ENCODE assay signal across 16 cellular contexts in genomic region chr20:14878676-14879019, GRCh38.
DNase-seq lines count a peak whose midpoint lies in the region; ATAC-seq and TF ChIP-seq lines count a peak whose summit lies in the region.
"Had no signal": no experiment of that assay in that cellular context is flagged by ENCODE, and none has a peak within 500 bp of the region (broad histone marks: within the 10 kb centered on the region; RNA-seq: fewer than 3 reads in every experiment).

No MANE protein-coding gene starts in this region.

- no peak overlapping the region for H3K4me3 ChIP-seq in RWPE2 (ENCODE audit: severe bottlenecking)
- H3K4me3 ChIP-seq in mesendoderm (ENCODE audit: low read length), result no peak overlapping the region

- H2AK5ac ChIP-seq in mesendoderm (ENCODE audit: low read length), result no peak overlapping the region

- DNase-seq in DMS153 treated with DMSO at 0.1 percent for 48 hours (lab: John Stamatoyannopoulos, UW; ENCODE audit: unreplicated experiment), result peak; percentile 45
- DNase-seq in DMS153 (lab: John Stamatoyannopoulos, UW), result no peak
- DNase-seq in NCI-H2029 treated with DMSO at 0.1 percent for 48 hours (lab: John Stamatoyannopoulos, UW), result peak; percentile 21
- DNase-seq in RWPE2 (ENCODE audit: low spot score), result no peak
- DNase-seq in mesendoderm, result peak; percentile 34
- no peak for DNase-seq in hepatic stellate cell (ENCODE audit: low spot score)
- no peak for DNase-seq in SW480 (ENCODE audit: low spot score)
- DNase-seq: 8988T, GF-D8, HCEC 1CT, Kasumi-1, NCI-H1436, NCI-H2107, SIG-M5 had no signal

- H3K27ac ChIP-seq in RWPE2 (ENCODE audit: poor library complexity, severe bottlenecking) (peak overlapping the region; percentile 75), mesendoderm (ENCODE audit: low read depth, low read length) (no peak overlapping the region)
- H3K27ac ChIP-seq: C4-2B had no signal

- no peak for TF ChIP-seq CTCF in RWPE2 (IDR thresholded peaks at IDR 0.05; ENCODE audit: poor library complexity, severe bottlenecking)

- no peak overlapping the region for H2BK15ac ChIP-seq in mesendoderm (replicated peaks; ENCODE audit: low read depth)

- H3K4ac ChIP-seq in mesendoderm (ENCODE audit: low read depth, low read length), result no peak overlapping the region

- H3K9me3 ChIP-seq in RWPE2 (ENCODE audit: severe bottlenecking), result no peaks in the 10 kb centered on the region

- H3K23ac ChIP-seq in mesendoderm (ENCODE audit: low read length), result no peak overlapping the region

- H3K27me3 ChIP-seq in RWPE2 (ENCODE audit: insufficient read depth, poor library complexity, severe bottlenecking) (no peaks in the 10 kb centered on the region), mesendoderm (ENCODE audit: insufficient read depth, low read length, poor library complexity) (no peaks in the 10 kb centered on the region)

- H3K18ac ChIP-seq in mesendoderm (ENCODE audit: low read length), result no peak overlapping the region

- ATAC-seq in RWPE2 (ENCODE audit: low read depth), result no peak
- ATAC-seq in GM19351 (IDR thresholded peaks at IDR 0.05; ENCODE audit: unreplicated experiment), result no peak

- H3K9ac ChIP-seq in mesendoderm (ENCODE audit: low read length), result no peak overlapping the region

- H3K36me3 ChIP-seq in RWPE2 (ENCODE audit: low read depth) (no peaks in the 10 kb centered on the region), mesendoderm (ENCODE audit: control insufficient read depth, insufficient read depth, low read length) (no peaks in the 10 kb centered on the region)

- no peak overlapping the region for H4K8ac ChIP-seq in mesendoderm (ENCODE audit: low read depth, low read length)

- H4K5ac ChIP-seq in mesendoderm (ENCODE audit: low read length), result no peak overlapping the region

- no peaks in the 10 kb centered on the region for H3K79me2 ChIP-seq in mesendoderm (ENCODE audit: control insufficient read depth, insufficient read depth, low read length)

- no peaks in the 10 kb centered on the region for H3K79me1 ChIP-seq in mesendoderm (ENCODE audit: low read length)

- WGBS in mesendoderm (ENCODE audit: extremely low coverage, insufficient coverage, low lambda C conversion rate), result no CpG with 5 or more reads among the region's 1 CpG

- H2BK5ac ChIP-seq in mesendoderm (ENCODE audit: low read length), result no peak overlapping the region

- peaks cover 24% of the 10 kb centered on the region for H3K4me1 ChIP-seq in RWPE2 (ENCODE audit: insufficient read depth, poor library complexity, severe bottlenecking)
- H3K4me1 ChIP-seq in mesendoderm (ENCODE audit: control insufficient read depth, low read depth, low read length), result no peaks in the 10 kb centered on the region

- no peak overlapping the region for H2BK120ac ChIP-seq in mesendoderm (ENCODE audit: low read depth, low read length)

- no peak overlapping the region for H3K4me2 ChIP-seq in mesendoderm (ENCODE audit: low read length)

- H3K56ac ChIP-seq in mesendoderm (ENCODE audit: low read length), result no peak overlapping the region

Comparison
In these comparisons a context has a peak if more than half of its experiments do, and no peak if none do; other contexts are left out.
1. DNase-seq: peak in DMS153 treated with DMSO at 0.1 percent for 48 hours (single experiment), NCI-H2029 treated with DMSO at 0.1 percent for 48 hours (single experiment) and mesendoderm (single experiment); none in DMS153 (single experiment), RWPE2 (single experiment), hepatic stellate cell (single experiment) and SW480 (single experiment).